ENCODE assay signal across 1 cellular context in genomic region chr1:11943619-11944018, GRCh38.
TF ChIP-seq lines count a peak whose summit lies in the region.

No MANE protein-coding gene starts in this region.

TF ChIP-seq in neural cell, 6 proteins besides CTCF, POLR2A, EP300 and RAD21 (continued from another document):
- TF ChIP-seq REST (IDR thresholded peaks at IDR 0.05; ENCODE audit: borderline replicate concordance), result no peak
- TF ChIP-seq TAF1 (IDR thresholded peaks at IDR 0.05; ENCODE audit: low read depth), result no peak
